9 cellular contexts compared by ENCODE assay signal in genomic region chr2:202108345-202108744, GRCh38. TPM values are rescaled to one million over a fixed set of nuclear protein-coding genes. Genes with fewer than 3 reads are reported as not detected.
"Had no signal": no experiment of that assay in that cellular context is flagged by ENCODE, and none has a peak within 500 bp of the region (broad histone marks: within the 10 kb centered on the region; RNA-seq: fewer than 3 reads in every experiment).

No MANE protein-coding gene starts in this region.

- FAIRE-seq: G401.6, GM12878, GM12891, GM12892, GM18507, GM19239 had no signal

- H3K4me3 ChIP-seq: GM12878 had no signal

- ATAC-seq: GM12878 had no signal

- DNase-seq: GDM1, GF-D8 had no signal

RNA-seq across cellular contexts. Expression of gene KIAA2012, which starts 35.3 kb away (rescaled TPM):
- total RNA-seq: G401, GM12878 had no signal
